ENCODE assay signal across 23 cellular contexts in the genomic region with DNA sequence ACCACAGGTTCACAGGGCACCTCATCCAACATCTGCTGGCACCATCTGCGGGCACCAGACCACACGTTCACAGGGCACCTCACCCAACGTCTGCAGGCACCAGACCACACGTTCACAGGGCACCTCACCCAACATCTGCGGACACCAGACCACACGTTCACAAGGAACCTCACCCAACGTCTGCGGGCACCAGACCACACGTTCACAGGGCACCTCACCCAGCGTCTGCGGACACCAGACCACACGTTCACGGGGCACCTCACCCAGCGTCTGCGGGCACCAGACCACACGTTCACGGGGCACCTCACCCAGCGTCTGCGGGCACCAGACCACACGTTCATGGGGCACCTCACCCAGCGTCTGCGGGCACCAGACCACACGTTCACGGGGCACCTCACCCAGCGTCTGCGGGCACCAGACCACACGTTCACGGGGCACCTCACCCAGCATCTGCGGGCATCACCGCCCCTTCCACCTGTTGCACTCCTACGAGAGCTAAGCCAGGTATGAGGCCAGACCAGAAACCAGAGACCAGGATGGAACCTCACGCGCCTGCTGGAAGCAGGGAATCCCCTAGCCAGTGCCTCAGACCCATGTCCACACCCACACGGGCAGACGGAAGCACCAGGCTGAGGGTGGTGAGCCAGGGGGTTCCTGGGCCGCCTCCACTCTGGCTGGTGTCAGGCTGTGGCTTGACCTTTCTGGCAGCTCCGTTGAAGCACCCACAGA.
DNase-seq lines count a peak whose midpoint lies in the region; ATAC-seq and TF ChIP-seq lines count a peak whose summit lies in the region.
"Had no signal": no experiment of that assay in that cellular context is flagged by ENCODE, and none has a peak within 500 bp of the region (broad histone marks: within the 10 kb centered on the region; RNA-seq: fewer than 3 reads in every experiment).

No MANE protein-coding gene starts in this region.

- H3K4me1 ChIP-seq in ascending aorta, result no peaks in the 10 kb centered on the region
- H3K4me1 ChIP-seq: upper lobe of left lung had no signal

- CTCF ChIA-PET in activated CD8-positive, alpha-beta T cell treated with anti-CD3 and anti-CD28 coated beads for 36 hours (lab: Charles Lee), result no interaction called here
- CTCF ChIA-PET in activated CD8-positive, alpha-beta T cell treated with anti-CD3 and anti-CD28 coated beads, Interleukin-2, amount 10 ng/mL, durations not matched to agents 7 days and 5 days (lab: Charles Lee), result no interaction called here

- H3K36me3 Mint-ChIP-seq in activated CD8-positive, alpha-beta T cell treated with anti-CD3 and anti-CD28 coated beads for 36 hours (ENCODE audit: low read depth), result peaks cover 7% of the 10 kb centered on the region
- no peaks in the 10 kb centered on the region for H3K36me3 Mint-ChIP-seq in activated CD8-positive, alpha-beta T cell treated with anti-CD3 and anti-CD28 coated beads, Interleukin-2, amount 10 ng/mL, durations not matched to agents 7 days and 5 days (ENCODE audit: low read depth)
- peaks cover 3% of the 10 kb centered on the region for H3K36me3 Mint-ChIP-seq in activated naive CD8-positive, alpha-beta T cell treated with anti-CD3 and anti-CD28 coated beads, Interleukin-2, amount 50 U/mL, for 24 hours (ENCODE audit: low read depth)
- H3K36me3 Mint-ChIP-seq in memory B cell, result peaks cover 7% of the 10 kb centered on the region

- H3K27me3 Mint-ChIP-seq in activated CD8-positive, alpha-beta T cell treated with anti-CD3 and anti-CD28 coated beads for 36 hours, result no peaks in the 10 kb centered on the region
- H3K27me3 Mint-ChIP-seq in activated CD8-positive, alpha-beta T cell treated with anti-CD3 and anti-CD28 coated beads, Interleukin-2, amount 10 ng/mL, durations not matched to agents 7 days and 5 days (ENCODE audit: low read depth), result no peaks in the 10 kb centered on the region
- no peaks in the 10 kb centered on the region for H3K27me3 Mint-ChIP-seq in activated naive CD8-positive, alpha-beta T cell treated with anti-CD3 and anti-CD28 coated beads, Interleukin-2, amount 50 U/mL, for 24 hours
- H3K27me3 Mint-ChIP-seq in memory B cell, result no peaks in the 10 kb centered on the region

- no peaks in the 10 kb centered on the region for H3K36me3 ChIP-seq in ascending aorta
- H3K36me3 ChIP-seq: gastrocnemius medialis had no signal

- TF ChIP-seq CTCF in activated CD8-positive, alpha-beta T cell treated with anti-CD3 and anti-CD28 coated beads for 36 hours (IDR thresholded peaks at IDR 0.05), result no peak
- TF ChIP-seq CTCF in ascending aorta (IDR thresholded peaks at IDR 0.05), result no peak

- no peaks in the 10 kb centered on the region for H3K27me3 ChIP-seq in ascending aorta
- H3K27me3 ChIP-seq: gastrocnemius medialis, upper lobe of left lung had no signal

- intact Hi-C loops in activated CD8-positive, alpha-beta T cell treated with anti-CD3 and anti-CD28 coated beads for 36 hours (cut with micrococcal nuclease), result no loop called here
- intact Hi-C loops in ascending aorta (cut with DNase I), result no loop called here

- DNase-seq in activated CD8-positive, alpha-beta T cell treated with anti-CD3 and anti-CD28 coated beads for 36 hours, result peak; percentile 73
- no peak for DNase-seq in activated CD8-positive, alpha-beta T cell treated with anti-CD3 and anti-CD28 coated beads, Interleukin-2, amount 10 ng/mL, durations not matched to agents 7 days and 5 days
- DNase-seq in activated naive CD8-positive, alpha-beta T cell treated with anti-CD3 and anti-CD28 coated beads, Interleukin-2, amount 50 U/mL, for 24 hours, result peak; percentile 62
- DNase-seq in memory B cell (ENCODE audit: low spot score in 2 of 2), result no peak
- DNase-seq in stimulated activated naive CD8-positive, alpha-beta T cell treated with anti-CD3 and anti-CD28 coated beads, Interleukin-15, Interleukin-2, amounts not matched to agents 100 U/mL and 50 U/mL, for 24 hours, result peak; percentile 56
- no peak for DNase-seq in stimulated activated CD4-positive, alpha-beta T cell treated with anti-CD3 and anti-CD28 coated beads, Interleukin-4, amount 100 ng/mL, for 24 hours
- no peak for DNase-seq in ascending aorta (ENCODE audit: low spot score in 2 of 2)
- DNase-seq: activated CD4-positive, alpha-beta T cell treated with anti-CD3 and anti-CD28 coated beads for 48 hours; activated CD8-positive, alpha-beta memory T cell treated with anti-CD3 and anti-CD28 coated beads, Interleukin-2, amount 50 U/mL, for 48 hours; activated gamma-delta T cell; amniotic stem cell; central memory CD4-positive, alpha-beta T cell; gastrocnemius medialis; mesendoderm; MM.1S; NCI-H1436; NCI-H526; RPMI8226; stimulated activated CD4-positive, alpha-beta T cell treated with anti-CD3 and anti-CD28 coated beads, Interleukin-2, amount 100 ng/mL, for 24 hours; upper lobe of left lung had no signal

- H3K9me3 ChIP-seq in ascending aorta, result no peaks in the 10 kb centered on the region
- H3K9me3 ChIP-seq: gastrocnemius medialis, upper lobe of left lung had no signal

- no peak overlapping the region for H3K4me3 Mint-ChIP-seq in activated CD8-positive, alpha-beta T cell treated with anti-CD3 and anti-CD28 coated beads for 36 hours
- no peak overlapping the region for H3K4me3 Mint-ChIP-seq in activated CD8-positive, alpha-beta T cell treated with anti-CD3 and anti-CD28 coated beads, Interleukin-2, amount 10 ng/mL, durations not matched to agents 7 days and 5 days
- no peak overlapping the region for H3K4me3 Mint-ChIP-seq in activated naive CD8-positive, alpha-beta T cell treated with anti-CD3 and anti-CD28 coated beads, Interleukin-2, amount 50 U/mL, for 24 hours
- H3K4me3 Mint-ChIP-seq in memory B cell, result no peak overlapping the region
- H3K4me3 Mint-ChIP-seq: GM23338, nephron had no signal

- H3K4me3 ChIP-seq in ascending aorta, result no peak overlapping the region
- H3K4me3 ChIP-seq: gastrocnemius medialis, GM23338, upper lobe of left lung had no signal

- H3K9me3 Mint-ChIP-seq in activated CD8-positive, alpha-beta T cell treated with anti-CD3 and anti-CD28 coated beads for 36 hours, result no peaks in the 10 kb centered on the region
- H3K9me3 Mint-ChIP-seq in activated CD8-positive, alpha-beta T cell treated with anti-CD3 and anti-CD28 coated beads, Interleukin-2, amount 10 ng/mL, durations not matched to agents 7 days and 5 days (ENCODE audit: insufficient read depth), result no peaks in the 10 kb centered on the region
- no peaks in the 10 kb centered on the region for H3K9me3 Mint-ChIP-seq in activated naive CD8-positive, alpha-beta T cell treated with anti-CD3 and anti-CD28 coated beads, Interleukin-2, amount 50 U/mL, for 24 hours
- no peaks in the 10 kb centered on the region for H3K9me3 Mint-ChIP-seq in memory B cell
- H3K9me3 Mint-ChIP-seq: GM23338, nephron had no signal

- peaks cover 16% of the 10 kb centered on the region for H3K4me1 Mint-ChIP-seq in activated CD8-positive, alpha-beta T cell treated with anti-CD3 and anti-CD28 coated beads for 36 hours (ENCODE audit: low read depth)
- H3K4me1 Mint-ChIP-seq in activated CD8-positive, alpha-beta T cell treated with anti-CD3 and anti-CD28 coated beads, Interleukin-2, amount 10 ng/mL, durations not matched to agents 7 days and 5 days (ENCODE audit: low read depth), result peaks cover 17% of the 10 kb centered on the region
- H3K4me1 Mint-ChIP-seq in activated naive CD8-positive, alpha-beta T cell treated with anti-CD3 and anti-CD28 coated beads, Interleukin-2, amount 50 U/mL, for 24 hours, result peaks cover 21% of the 10 kb centered on the region
- H3K4me1 Mint-ChIP-seq in memory B cell, result peaks cover 7% of the 10 kb centered on the region

- no peak overlapping the region for H3K27ac ChIP-seq in ascending aorta
- H3K27ac ChIP-seq: gastrocnemius medialis, upper lobe of left lung had no signal

- POLR2A ChIA-PET in activated CD8-positive, alpha-beta T cell treated with anti-CD3 and anti-CD28 coated beads for 36 hours (lab: Charles Lee), result no interaction called here
- POLR2A ChIA-PET in activated CD8-positive, alpha-beta T cell treated with anti-CD3 and anti-CD28 coated beads, Interleukin-2, amount 10 ng/mL, durations not matched to agents 7 days and 5 days (lab: Charles Lee), result no interaction called here

- H3K27ac Mint-ChIP-seq in activated CD8-positive, alpha-beta T cell treated with anti-CD3 and anti-CD28 coated beads for 36 hours, result no peak overlapping the region
- H3K27ac Mint-ChIP-seq in activated CD8-positive, alpha-beta T cell treated with anti-CD3 and anti-CD28 coated beads, Interleukin-2, amount 10 ng/mL, durations not matched to agents 7 days and 5 days, result no peak overlapping the region
- no peak overlapping the region for H3K27ac Mint-ChIP-seq in activated naive CD8-positive, alpha-beta T cell treated with anti-CD3 and anti-CD28 coated beads, Interleukin-2, amount 50 U/mL, for 24 hours
- no peak overlapping the region for H3K27ac Mint-ChIP-seq in memory B cell
- H3K27ac Mint-ChIP-seq: GM23338 had no signal

- peak; percentile 88 for ATAC-seq in activated CD8-positive, alpha-beta T cell treated with anti-CD3 and anti-CD28 coated beads for 36 hours
- no peak for ATAC-seq in activated CD8-positive, alpha-beta T cell treated with anti-CD3 and anti-CD28 coated beads, Interleukin-2, amount 10 ng/mL, durations not matched to agents 7 days and 5 days
- peak; percentile 77 for ATAC-seq in activated naive CD8-positive, alpha-beta T cell treated with anti-CD3 and anti-CD28 coated beads, Interleukin-2, amount 50 U/mL, for 24 hours
- ATAC-seq in memory B cell (ENCODE audit: low read depth), result peak; percentile 56
- peak; percentile 83 for ATAC-seq in stimulated activated naive CD8-positive, alpha-beta T cell treated with anti-CD3 and anti-CD28 coated beads, Interleukin-15, Interleukin-2, amounts not matched to agents 100 U/mL and 50 U/mL, for 24 hours
- ATAC-seq in HG03378 (IDR thresholded peaks at IDR 0.05; ENCODE audit: unreplicated experiment), result no peak
- ATAC-seq: gastrocnemius medialis, GM23338 had no signal

Comparison
In these comparisons a context has a peak if more than half of its experiments do, and no peak if none do; other contexts are left out.
1. ATAC-seq: peak in activated CD8-positive, alpha-beta T cell treated with anti-CD3 and anti-CD28 coated beads for 36 hours (single experiment), activated naive CD8-positive, alpha-beta T cell treated with anti-CD3 and anti-CD28 coated beads, Interleukin-2, amount 50 U/mL, for 24 hours (single experiment), memory B cell (single experiment) and stimulated activated naive CD8-positive, alpha-beta T cell treated with anti-CD3 and anti-CD28 coated beads, Interleukin-15, Interleukin-2, amounts not matched to agents 100 U/mL and 50 U/mL, for 24 hours (single experiment); none in activated CD8-positive, alpha-beta T cell treated with anti-CD3 and anti-CD28 coated beads, Interleukin-2, amount 10 ng/mL, durations not matched to agents 7 days and 5 days (single experiment) and HG03378 (single experiment).
2. DNase-seq: peak in activated CD8-positive, alpha-beta T cell treated with anti-CD3 and anti-CD28 coated beads for 36 hours (single experiment), activated naive CD8-positive, alpha-beta T cell treated with anti-CD3 and anti-CD28 coated beads, Interleukin-2, amount 50 U/mL, for 24 hours (single experiment) and stimulated activated naive CD8-positive, alpha-beta T cell treated with anti-CD3 and anti-CD28 coated beads, Interleukin-15, Interleukin-2, amounts not matched to agents 100 U/mL and 50 U/mL, for 24 hours (single experiment); none in activated CD8-positive, alpha-beta T cell treated with anti-CD3 and anti-CD28 coated beads, Interleukin-2, amount 10 ng/mL, durations not matched to agents 7 days and 5 days (single experiment), memory B cell (0 of 2), stimulated activated CD4-positive, alpha-beta T cell treated with anti-CD3 and anti-CD28 coated beads, Interleukin-4, amount 100 ng/mL, for 24 hours (single experiment) and ascending aorta (0 of 2).